In the genomic region with DNA sequence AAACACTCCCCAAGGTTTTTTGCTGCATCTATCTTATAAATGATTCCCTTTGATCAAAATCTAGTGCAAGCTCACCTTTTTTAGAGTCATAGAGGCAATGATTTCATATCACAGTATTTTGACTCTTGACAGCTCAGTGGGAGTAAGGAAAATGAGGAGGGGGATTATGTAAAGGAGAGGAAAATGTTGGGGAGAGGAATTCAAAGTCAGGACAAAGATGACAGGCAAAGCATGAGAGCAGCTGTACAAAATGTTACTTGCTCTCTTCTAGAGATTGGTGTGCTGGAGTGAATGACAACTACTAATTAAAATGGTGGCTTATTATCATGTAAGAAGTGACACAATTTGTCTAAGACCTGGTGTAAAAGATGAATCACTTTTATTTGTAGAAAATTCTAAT, we compare ENCODE assay signal across 5 cellular contexts.
"Had no signal": no experiment of that assay in that cellular context is flagged by ENCODE, and none has a peak within 500 bp of the region (broad histone marks: within the 10 kb centered on the region; RNA-seq: fewer than 3 reads in every experiment).

No MANE protein-coding gene starts in this region.

- H3K27ac ChIP-seq: HL-60 had no signal

- DNase-seq: IMR-90, KBM-7 had no signal

- ATAC-seq: HepG2, K562 had no signal
